8 cellular contexts compared by ENCODE assay signal in genomic region chr10:110671788-110672579, GRCh38. TPM values are rescaled to one million over a fixed set of nuclear protein-coding genes. Genes with fewer than 3 reads are reported as not detected.
DNase-seq lines count a peak whose midpoint lies in the region; ATAC-seq and TF ChIP-seq lines count a peak whose summit lies in the region.

No MANE protein-coding gene starts in this region.

- TF ChIP-seq CTCF in AG04449 (IDR thresholded peaks at IDR 0.05; ENCODE audit: insufficient read depth, low read length, missing control alignments) (peak; percentile 100), epithelial cell of proximal tubule (conservative IDR thresholded peaks at IDR 0.05; ENCODE audit: low read depth, low read length) (peak; percentile 98)

- H3K36me3 ChIP-seq in mucosa of rectum (ENCODE audit: control insufficient read depth in 2 of 2, insufficient read depth in 2 of 2, low read length in 2 of 2) = no peaks in the 10 kb centered on the region

- H3K27ac ChIP-seq in mucosa of rectum (ENCODE audit: low read depth in 2 of 2, low read length in 2 of 2) = peak overlapping the region; percentile 32 to 53

- peaks cover 0 to 3% of the 10 kb centered on the region in 2 donors for H3K4me1 ChIP-seq in mucosa of rectum (ENCODE audit: control insufficient read depth in 2 of 2, insufficient read depth in 2 of 2, low read length in 2 of 2)

- DNase-seq in AG04449 (ENCODE audit: low read depth, low spot score) = no peak
- peak; percentile 89 for DNase-seq in NCI-H82 (lab: John Stamatoyannopoulos, UW)
- peak; percentile 88 for DNase-seq in activated CD8-positive, alpha-beta memory T cell treated with anti-CD3 and anti-CD28 coated beads, Interleukin-2, amount 50 U/mL, for 48 hours
- DNase-seq in epithelial cell of proximal tubule (ENCODE audit: low read depth) = no peak
- DNase-seq in stimulated activated CD8-positive, alpha-beta memory T cell treated with anti-CD3 and anti-CD28 coated beads, Interleukin-4, amount 100 ng/mL, for 24 hours (ENCODE audit: low read depth) = peak; percentile 66

- no peaks in the 10 kb centered on the region for H3K9me3 ChIP-seq in mucosa of rectum (ENCODE audit: control insufficient read depth in 2 of 2, low read length in 2 of 2)

- CTCF ChIA-PET in AG04449 (lab: Yijun Ruan, JAX) = interaction anchor here (0.6 to 9.9 kb wide), 49 partner anchors 8 to 528 kb away, joined by 3 to 178 read pairs (median 5); partner anchors contain the start of gene RBM20

- H3K4me3 ChIP-seq in AG04449 (ENCODE audit: low read depth, low read length) = peak overlapping the region; percentile 69
- H3K4me3 ChIP-seq in epithelial cell of proximal tubule (ENCODE audit: low read depth, low read length) = peak overlapping the region; percentile 86
- peak overlapping the region; percentile 69 to 81 for H3K4me3 ChIP-seq in mucosa of rectum (ENCODE audit: low read length in 2 of 2)

- H3K27me3 ChIP-seq in mucosa of rectum (ENCODE audit: control insufficient read depth in 2 of 2, insufficient read depth in 2 of 2, low read length in 2 of 2) = peaks cover 3 to 6% of the 10 kb centered on the region in 2 donors

- POLR2A ChIA-PET in AG04449 (lab: Yijun Ruan, JAX) = no interaction called here

- peak overlapping the region; percentile 71 to 72 for H3K9ac ChIP-seq in mucosa of rectum (ENCODE audit: low read depth in 1 of 2, low read length in 2 of 2)

- ATAC-seq in GM18517 (IDR thresholded peaks at IDR 0.05; ENCODE audit: unreplicated experiment) (peak; percentile 99), HG02973 (IDR thresholded peaks at IDR 0.05; ENCODE audit: unreplicated experiment) (peak; percentile 99)

RNA-seq across cellular contexts. Expression of gene RBM20, which starts 27.8 kb away (rescaled TPM):
- total RNA-seq in epithelial cell of proximal tubule = 0.07 and 0.46 TPM in 2 replicates

Comparison
In these comparisons a context has a peak if more than half of its experiments do, and no peak if none do; other contexts are left out.
1. DNase-seq: peak in NCI-H82 (single experiment), activated CD8-positive, alpha-beta memory T cell treated with anti-CD3 and anti-CD28 coated beads, Interleukin-2, amount 50 U/mL, for 48 hours (single experiment) and stimulated activated CD8-positive, alpha-beta memory T cell treated with anti-CD3 and anti-CD28 coated beads, Interleukin-4, amount 100 ng/mL, for 24 hours (single experiment); none in AG04449 (single experiment) and epithelial cell of proximal tubule (single experiment).
2. Peak in every context shown above with its lines, with median percentiles within 50 percentile points of each other: H3K4me3 ChIP-seq.